ENCODE assay signal across 20 cellular contexts in the genomic region with DNA sequence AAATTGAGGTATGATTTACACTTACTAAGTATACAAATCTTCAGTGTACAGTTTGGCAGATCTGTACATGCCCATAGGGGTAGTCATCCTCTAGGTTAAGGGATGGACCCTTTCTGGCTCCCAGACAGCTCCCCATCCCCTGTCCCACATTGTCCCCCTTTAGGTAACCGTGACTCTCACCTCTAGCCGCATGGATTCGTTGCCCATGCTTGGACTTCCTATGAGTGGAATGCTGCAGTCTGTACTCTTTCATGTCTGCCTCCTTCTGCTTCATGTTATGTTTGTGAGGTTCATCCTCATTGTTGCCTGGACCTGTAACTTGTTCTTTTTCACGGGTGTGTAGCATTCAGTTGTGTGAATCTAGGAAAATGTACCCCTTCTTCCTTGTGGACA. TPM values are rescaled to one million over a fixed set of nuclear protein-coding genes. Genes with fewer than 3 reads are reported as not detected.
DNase-seq lines count a peak whose midpoint lies in the region; ATAC-seq and TF ChIP-seq lines count a peak whose summit lies in the region.
"Had no signal": no experiment of that assay in that cellular context is flagged by ENCODE, and none has a peak within 500 bp of the region (broad histone marks: within the 10 kb centered on the region; RNA-seq: fewer than 3 reads in every experiment).

No MANE protein-coding gene starts in this region.

- peak overlapping the region; percentile 7 for H3K27ac Mint-ChIP-seq in activated CD4-positive, alpha-beta T cell treated with anti-CD3 and anti-CD28 coated beads for 36 hours
- H3K27ac Mint-ChIP-seq in activated CD4-positive, alpha-beta T cell treated with anti-CD3 and anti-CD28 coated beads, Interleukin-2, amount 10 ng/mL, durations not matched to agents 24 days and 14 days = no peak overlapping the region
- no peak overlapping the region; a peak in 1 of 7 replicates for H3K27ac Mint-ChIP-seq in H9
- H3K27ac Mint-ChIP-seq in activated naive CD8-positive, alpha-beta T cell = peak overlapping the region; percentile 68
- H3K27ac Mint-ChIP-seq: nephron, progenitor cell of endocrine pancreas had no signal

- H4K91ac ChIP-seq in H9 (ENCODE audit: insufficient read length, low read depth, low read length) = no peak overlapping the region

- peaks cover 27% of the 10 kb centered on the region for H3K36me3 Mint-ChIP-seq in activated CD4-positive, alpha-beta T cell treated with anti-CD3 and anti-CD28 coated beads for 36 hours (ENCODE audit: low read depth)
- H3K36me3 Mint-ChIP-seq in activated CD4-positive, alpha-beta T cell treated with anti-CD3 and anti-CD28 coated beads, Interleukin-2, amount 10 ng/mL, durations not matched to agents 24 days and 14 days (ENCODE audit: low read depth) = peaks cover 25% of the 10 kb centered on the region
- peaks cover 0 to 50% (median 8%) of the 10 kb centered on the region in 3 experiments; a peak in 4 of 7 replicates for H3K36me3 Mint-ChIP-seq in H9 (ENCODE audit: insufficient read depth in 1 of 3, low read depth in 3 of 3)
- H3K36me3 Mint-ChIP-seq in activated naive CD8-positive, alpha-beta T cell = peaks cover 9% of the 10 kb centered on the region

- DNase-seq in activated CD4-positive, alpha-beta T cell treated with anti-CD3 and anti-CD28 coated beads for 36 hours = no peak
- DNase-seq in activated CD4-positive, alpha-beta T cell treated with anti-CD3 and anti-CD28 coated beads, Interleukin-2, amount 10 ng/mL, durations not matched to agents 24 days and 14 days = no peak
- DNase-seq in H9 (peak; percentile 9), islet precursor cell (no peak), RKO (ENCODE audit: low spot score) (no peak)
- DNase-seq: 8988T; activated CD4-positive, CD25-positive, alpha-beta regulatory T cell treated with anti-CD3 and anti-CD28 coated beads, Interleukin-2, amount 50 U/mL, for 72 hours; DMS79 treated with DMSO at 0.1 percent for 48 hours; effector CD8-positive, alpha-beta T cell; glutamatergic neuron; NCI-H2029 treated with DMSO at 0.1 percent for 48 hours; SJCRH30; stimulated activated CD4-positive, alpha-beta T cell treated with anti-CD3 and anti-CD28 coated beads, Interleukin-12 subunit alpha, Interleukin-12 subunit beta, amount 100 ng/mL, for 4 hours; T-helper 9 cell had no signal

- H4K5ac ChIP-seq in H9 (ENCODE audit: insufficient read length, low read depth, low read length) = no peak overlapping the region

- H2BK5ac ChIP-seq in H9 (ENCODE audit: insufficient read length, low read length) = no peak overlapping the region

- H3K23me2 ChIP-seq in H9 (ENCODE audit: insufficient read length, low read depth, low read length, poor library complexity, severe bottlenecking) = no peaks in the 10 kb centered on the region

- H3K27ac ChIP-seq in H9 (ENCODE audit: insufficient read length, low read depth, low read length) (no peak overlapping the region), skeletal muscle tissue (ENCODE audit: low read depth, low read length) (peak overlapping the region; percentile 98)
- H3K27ac ChIP-seq: SJCRH30 had no signal

- H3K4ac ChIP-seq in H9 (ENCODE audit: low read depth, low read length) = no peak overlapping the region

- H2AK5ac ChIP-seq in H9 (ENCODE audit: insufficient read length, low read length) = no peak overlapping the region

- H3K4me1 Mint-ChIP-seq in activated CD4-positive, alpha-beta T cell treated with anti-CD3 and anti-CD28 coated beads for 36 hours = peaks cover 28% of the 10 kb centered on the region
- H3K4me1 Mint-ChIP-seq in activated CD4-positive, alpha-beta T cell treated with anti-CD3 and anti-CD28 coated beads, Interleukin-2, amount 10 ng/mL, durations not matched to agents 24 days and 14 days = peaks cover 19% of the 10 kb centered on the region
- peaks cover 15 to 23% of the 10 kb centered on the region in 2 experiments for H3K4me1 Mint-ChIP-seq in H9
- peaks cover 23% of the 10 kb centered on the region for H3K4me1 Mint-ChIP-seq in activated naive CD8-positive, alpha-beta T cell (ENCODE audit: low read depth)
- H3K4me1 Mint-ChIP-seq: nephron had no signal

- H3K9ac ChIP-seq in H9 (ENCODE audit: extremely low read depth, insufficient read length, low read length) (no peak overlapping the region), skeletal muscle tissue (ENCODE audit: low read depth in 1 of 3, low read length in 3 of 3) (peak overlapping the region in 2 of 3 donors; percentile 51 to 74)

- no peak for TF ChIP-seq CTCF in H9 (conservative IDR thresholded peaks at IDR 0.05)

- no peaks in the 10 kb centered on the region for H3K79me1 ChIP-seq in H9 (ENCODE audit: insufficient read depth, low read depth, low read length, poor library complexity, severe bottlenecking)

- H2BK20ac ChIP-seq in H9 (ENCODE audit: low read depth, low read length, poor library complexity, severe bottlenecking) = no peak overlapping the region

- no peak overlapping the region for H2BK120ac ChIP-seq in H9 (ENCODE audit: low read depth, low read length, poor library complexity, severe bottlenecking)

- H3K36me3 ChIP-seq in skeletal muscle tissue (ENCODE audit: control insufficient read depth in 3 of 3, insufficient read depth in 3 of 3, low read length in 3 of 3) = peaks cover 7 to 11% (median 10%) of the 10 kb centered on the region in 3 donors
- H3K36me3 ChIP-seq: SJCRH30 had no signal

- no peaks in the 10 kb centered on the region for H3K27me3 Mint-ChIP-seq in activated CD4-positive, alpha-beta T cell treated with anti-CD3 and anti-CD28 coated beads for 36 hours
- H3K27me3 Mint-ChIP-seq in activated CD4-positive, alpha-beta T cell treated with anti-CD3 and anti-CD28 coated beads, Interleukin-2, amount 10 ng/mL, durations not matched to agents 24 days and 14 days = no peaks in the 10 kb centered on the region
- H3K27me3 Mint-ChIP-seq in H9 (ENCODE audit: low read depth) = no peaks in the 10 kb centered on the region
- no peaks in the 10 kb centered on the region for H3K27me3 Mint-ChIP-seq in activated naive CD8-positive, alpha-beta T cell
- H3K27me3 Mint-ChIP-seq: progenitor cell of endocrine pancreas had no signal

- no peak overlapping the region for H3K23ac ChIP-seq in H9 (ENCODE audit: insufficient read length, low read depth, low read length)

- no peaks in the 10 kb centered on the region for H3K79me2 ChIP-seq in H9 (ENCODE audit: insufficient read depth, low read length)

- WGBS in H9 (ENCODE audit: extremely low coverage, insufficient read length, low lambda C conversion rate) = no CpG with 5 or more reads among the region's 4 CpGs

- H3K9me3 ChIP-seq in H9 (ENCODE audit: control insufficient read depth, low read depth, low read length) (no peaks in the 10 kb centered on the region), skeletal muscle tissue (ENCODE audit: control insufficient read depth in 3 of 3, low read length in 3 of 3) (no peaks in the 10 kb centered on the region)
- H3K9me3 ChIP-seq: SJCRH30 had no signal

- peak overlapping the region; percentile 27 for H3K4me3 Mint-ChIP-seq in activated CD4-positive, alpha-beta T cell treated with anti-CD3 and anti-CD28 coated beads for 36 hours
- no peak overlapping the region for H3K4me3 Mint-ChIP-seq in activated CD4-positive, alpha-beta T cell treated with anti-CD3 and anti-CD28 coated beads, Interleukin-2, amount 10 ng/mL, durations not matched to agents 24 days and 14 days
- no peak overlapping the region for H3K4me3 Mint-ChIP-seq in H9
- H3K4me3 Mint-ChIP-seq in activated naive CD8-positive, alpha-beta T cell = peak overlapping the region; percentile 55
- H3K4me3 Mint-ChIP-seq: nephron had no signal

- CTCF ChIA-PET in activated CD4-positive, alpha-beta T cell treated with anti-CD3 and anti-CD28 coated beads for 36 hours (lab: Charles Lee) = interaction anchor here (0.9 kb wide), 1 partner anchor 145 kb away, joined by 5 read pairs; no protein-coding TSS in a partner anchor

- no peak overlapping the region for H2BK15ac ChIP-seq in H9 (ENCODE audit: low read depth, low read length)

- ATAC-seq in activated CD4-positive, alpha-beta T cell treated with anti-CD3 and anti-CD28 coated beads for 36 hours = no peak
- no peak for ATAC-seq in HG03039 (IDR thresholded peaks at IDR 0.05; ENCODE audit: unreplicated experiment)

- no peak overlapping the region for H3K18ac ChIP-seq in H9 (ENCODE audit: insufficient read length, low read depth, low read length)

- H3K56ac ChIP-seq in H9 (ENCODE audit: insufficient read length, low read depth, low read length) = no peak overlapping the region

- H3K9me3 Mint-ChIP-seq in activated CD4-positive, alpha-beta T cell treated with anti-CD3 and anti-CD28 coated beads for 36 hours (ENCODE audit: low read depth) = no peaks in the 10 kb centered on the region
- no peaks in the 10 kb centered on the region for H3K9me3 Mint-ChIP-seq in activated CD4-positive, alpha-beta T cell treated with anti-CD3 and anti-CD28 coated beads, Interleukin-2, amount 10 ng/mL, durations not matched to agents 24 days and 14 days
- no peaks in the 10 kb centered on the region for H3K9me3 Mint-ChIP-seq in H9
- no peaks in the 10 kb centered on the region for H3K9me3 Mint-ChIP-seq in activated naive CD8-positive, alpha-beta T cell (ENCODE audit: low read depth)
- H3K9me3 Mint-ChIP-seq: nephron had no signal

- no peak overlapping the region for H3T11ph ChIP-seq in H9 (ENCODE audit: low read length)

- H4K20me1 ChIP-seq in H9 (ENCODE audit: control insufficient read depth, insufficient read depth, insufficient read length) = no peaks in the 10 kb centered on the region

- H3K4me1 ChIP-seq in H9 (ENCODE audit: insufficient read depth, low read length) (peaks cover 2% of the 10 kb centered on the region), skeletal muscle tissue (ENCODE audit: control insufficient read depth in 3 of 3, insufficient read depth in 3 of 3, low read length in 3 of 3) (peaks cover 38 to 73% (median 73%) of the 10 kb centered on the region in 3 donors)

- H3K4me3 ChIP-seq in skeletal muscle tissue (ENCODE audit: low read length in 3 of 3) = peak overlapping the region in 1 of 3 donors; percentile 55
- H3K4me3 ChIP-seq: SJCRH30 had no signal

- no peak overlapping the region for H3K4me2 ChIP-seq in H9 (ENCODE audit: insufficient read depth, insufficient read length, low read length)

- H3K14ac ChIP-seq in H9 (ENCODE audit: insufficient read depth, low read length) = no peak overlapping the region

- H2AFZ ChIP-seq in H9 (ENCODE audit: low read length) = no peak overlapping the region

- no peak overlapping the region for H4K8ac ChIP-seq in H9 (replicated peaks; ENCODE audit: insufficient read length, low read depth, low read length)

- H2BK12ac ChIP-seq in H9 (ENCODE audit: insufficient read length, low read depth, low read length) = no peak overlapping the region

- intact Hi-C loops in activated CD4-positive, alpha-beta T cell treated with anti-CD3 and anti-CD28 coated beads for 36 hours (cut with DNase I, micrococcal nuclease) = no loop called here
- intact Hi-C loops in activated CD4-positive, alpha-beta T cell treated with anti-CD3 and anti-CD28 coated beads, Interleukin-2, amount 10 ng/mL, durations not matched to agents 24 days and 14 days (cut with micrococcal nuclease) = no loop called here

- POLR2A ChIA-PET in activated CD4-positive, alpha-beta T cell treated with anti-CD3 and anti-CD28 coated beads for 36 hours (lab: Charles Lee) = no interaction called here

- H3K27me3 ChIP-seq in H9 (ENCODE audit: insufficient read depth, low read length) (no peaks in the 10 kb centered on the region), skeletal muscle tissue (ENCODE audit: control insufficient read depth in 3 of 3, insufficient read depth in 3 of 3, low read length in 3 of 3) (no peaks in the 10 kb centered on the region)

RNA-seq across cellular contexts. Expression of a gene that starts 20.3 kb away (rescaled TPM):
- 10 to 100 TPM; 18.2 to 19.3 TPM for total RNA-seq in activated CD4-positive, alpha-beta T cell treated with anti-CD3 and anti-CD28 coated beads for 36 hours
- total RNA-seq in activated CD4-positive, alpha-beta T cell treated with anti-CD3 and anti-CD28 coated beads, Interleukin-2, amount 10 ng/mL, durations not matched to agents 24 days and 14 days = 19.5 and 23.0 TPM in 2 replicates
- 34.8 and 37.7 TPM in 2 replicates for total RNA-seq in H9 (2021)
- 2.1 TPM for total RNA-seq in skeletal muscle tissue
- total RNA-seq: SJCRH30 had no signal

RNA-seq across cellular contexts. Expression of a gene that starts 37.9 kb away (rescaled TPM):
- total RNA-seq in activated CD4-positive, alpha-beta T cell treated with anti-CD3 and anti-CD28 coated beads for 36 hours = under 1 TPM; 0.21 to 0.34 TPM
- total RNA-seq in activated CD4-positive, alpha-beta T cell treated with anti-CD3 and anti-CD28 coated beads, Interleukin-2, amount 10 ng/mL, durations not matched to agents 24 days and 14 days = not detected in 2 replicates
- total RNA-seq in H9 (2021) = 0.31 TPM in 1 of 2 replicates, not detected in the other
- total RNA-seq in skeletal muscle tissue = not detected
- total RNA-seq: lung microvascular endothelial cell, SJCRH30 had no signal

Comparison
In these comparisons a context has a peak if more than half of its experiments do, and no peak if none do; other contexts are left out.
1. H3K27ac Mint-ChIP-seq: peak in activated CD4-positive, alpha-beta T cell treated with anti-CD3 and anti-CD28 coated beads for 36 hours (single experiment) and activated naive CD8-positive, alpha-beta T cell (single experiment); none in activated CD4-positive, alpha-beta T cell treated with anti-CD3 and anti-CD28 coated beads, Interleukin-2, amount 10 ng/mL, durations not matched to agents 24 days and 14 days (single experiment) and H9 (0 of 3).
2. H3K4me3 Mint-ChIP-seq: peak in activated CD4-positive, alpha-beta T cell treated with anti-CD3 and anti-CD28 coated beads for 36 hours (single experiment) and activated naive CD8-positive, alpha-beta T cell (single experiment); none in activated CD4-positive, alpha-beta T cell treated with anti-CD3 and anti-CD28 coated beads, Interleukin-2, amount 10 ng/mL, durations not matched to agents 24 days and 14 days (single experiment) and H9 (0 of 2).